Comparison of ENCODE assay signal across 14 cellular contexts in the genomic region with DNA sequence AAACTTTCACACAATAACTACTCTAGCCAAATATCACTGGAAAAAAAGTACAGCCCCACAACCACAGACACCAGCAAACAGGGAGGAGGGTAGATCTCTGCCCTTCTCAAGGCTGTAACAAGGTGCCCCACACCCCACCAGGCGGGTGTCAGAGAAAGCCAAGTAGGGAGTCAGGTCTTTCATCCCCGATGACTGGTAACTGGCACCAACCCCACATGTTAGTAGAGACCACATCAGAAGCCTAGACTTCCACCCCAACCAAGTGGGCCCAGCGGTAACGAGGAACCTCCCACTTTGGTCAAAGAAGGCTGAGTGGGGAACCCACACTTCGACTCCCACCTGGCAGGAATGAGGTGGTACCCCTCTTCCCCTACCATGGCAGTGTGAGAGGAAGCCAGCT. TPM values are rescaled to one million over a fixed set of nuclear protein-coding genes. Genes with fewer than 3 reads are reported as not detected.
DNase-seq lines count a peak whose midpoint lies in the region; ATAC-seq and TF ChIP-seq lines count a peak whose summit lies in the region.
"Had no signal": no experiment of that assay in that cellular context is flagged by ENCODE, and none has a peak within 500 bp of the region (broad histone marks: within the 10 kb centered on the region; RNA-seq: fewer than 3 reads in every experiment).

No MANE protein-coding gene starts in this region.

- peak in 3 of 5 donors; percentile 3 to 11 (median 6) for DNase-seq in CD4-positive, alpha-beta memory T cell
- DNase-seq in activated CD4-positive, alpha-beta T cell treated with anti-CD3 and anti-CD28 coated beads, Interleukin-2, amount 50 U/mL, for 48 hours, result peak; percentile 13 to 16
- peak; percentile 46 for DNase-seq in stimulated activated CD4-positive, alpha-beta T cell treated with anti-CD3 and anti-CD28 coated beads, Interleukin-1b, Interleukin-23, amount 100 ng/mL, for 48 hours
- no peak for DNase-seq in HEK293T (ENCODE audit: extremely low spot score)
- no peak for DNase-seq in AG20443 (ENCODE audit: low spot score)
- DNase-seq in KG1 (lab: John Stamatoyannopoulos, UW), result no peak
- DNase-seq: GF-D8, PC-3, T1000 had no signal

- H3K36me3 Mint-ChIP-seq in CD4-positive, alpha-beta memory T cell, result no peaks in the 10 kb centered on the region
- H3K36me3 Mint-ChIP-seq in activated naive CD4-positive, alpha-beta T cell treated with anti-CD3 and anti-CD28 coated beads, Interleukin-2, amount 50 U/mL, for 24 hours, result peaks cover 4% of the 10 kb centered on the region

- intact Hi-C loops in CD4-positive, alpha-beta memory T cell (cut with micrococcal nuclease), result no loop called here

- no peaks in the 10 kb centered on the region for H3K27me3 Mint-ChIP-seq in CD4-positive, alpha-beta memory T cell
- H3K27me3 Mint-ChIP-seq in activated naive CD4-positive, alpha-beta T cell treated with anti-CD3 and anti-CD28 coated beads, Interleukin-2, amount 50 U/mL, for 24 hours, result no peaks in the 10 kb centered on the region

- no peak overlapping the region for H3K4me3 ChIP-seq in CD4-positive, alpha-beta memory T cell (ENCODE audit: low read length in 2 of 2)
- H3K4me3 ChIP-seq: hepatocyte, lung had no signal

- no peaks in the 10 kb centered on the region for H3K36me3 ChIP-seq in CD4-positive, alpha-beta memory T cell (ENCODE audit: insufficient read depth, low read length)

- CTCF ChIA-PET in CD4-positive, alpha-beta memory T cell (lab: Charles Lee; ENCODE audit: partially characterized antibody), result interaction anchor here (1.6 kb wide), 1 partner anchor 17 kb away, joined by 5 read pairs; the partner anchor contains the start of gene RUFY2
- CTCF ChIA-PET in HEK293T (lab: Yijun Ruan, JAX), result no interaction called here

- peaks cover 5 to 10% (median 8%) of the 10 kb centered on the region in 4 donors for H3K4me1 Mint-ChIP-seq in CD4-positive, alpha-beta memory T cell
- H3K4me1 Mint-ChIP-seq in activated naive CD4-positive, alpha-beta T cell treated with anti-CD3 and anti-CD28 coated beads, Interleukin-2, amount 50 U/mL, for 24 hours, result peaks cover 11% of the 10 kb centered on the region

- peak overlapping the region in 2 of 8 donors; percentile 22 to 61 for H3K4me3 Mint-ChIP-seq in CD4-positive, alpha-beta memory T cell
- H3K4me3 Mint-ChIP-seq in activated naive CD4-positive, alpha-beta T cell treated with anti-CD3 and anti-CD28 coated beads, Interleukin-2, amount 50 U/mL, for 24 hours, result peak overlapping the region; percentile 34

- ATAC-seq in HG03565 (IDR thresholded peaks at IDR 0.05; ENCODE audit: unreplicated experiment), result no peak
- ATAC-seq: PC-3 had no signal

- H3K9me3 ChIP-seq in CD4-positive, alpha-beta memory T cell (ENCODE audit: control insufficient read depth in 1 of 2, low read length in 2 of 2), result no peaks in the 10 kb centered on the region

- H3K9me3 Mint-ChIP-seq in CD4-positive, alpha-beta memory T cell, result no peaks in the 10 kb centered on the region
- no peaks in the 10 kb centered on the region for H3K9me3 Mint-ChIP-seq in activated naive CD4-positive, alpha-beta T cell treated with anti-CD3 and anti-CD28 coated beads, Interleukin-2, amount 50 U/mL, for 24 hours

- no peaks in the 10 kb centered on the region for H3K27me3 ChIP-seq in CD4-positive, alpha-beta memory T cell (ENCODE audit: insufficient read depth, low read length)
- H3K27me3 ChIP-seq: hepatocyte had no signal

- H3K27ac ChIP-seq in CD4-positive, alpha-beta memory T cell (ENCODE audit: low read depth, low read length), result peak overlapping the region; percentile 21
- H3K27ac ChIP-seq: hepatocyte, KMS-11 had no signal

- H3K4me1 ChIP-seq in CD4-positive, alpha-beta memory T cell (ENCODE audit: insufficient read depth, low read length), result peaks cover 8% of the 10 kb centered on the region

- peak overlapping the region in 4 of 7 donors; percentile 5 to 86 (median 78) for H3K27ac Mint-ChIP-seq in CD4-positive, alpha-beta memory T cell
- H3K27ac Mint-ChIP-seq in activated naive CD4-positive, alpha-beta T cell treated with anti-CD3 and anti-CD28 coated beads, Interleukin-2, amount 50 U/mL, for 24 hours, result peak overlapping the region; percentile 62

- POLR2A ChIA-PET in CD4-positive, alpha-beta memory T cell (lab: Charles Lee; ENCODE audit: partially characterized antibody), result no interaction called here
- POLR2A ChIA-PET in HEK293T (lab: Yijun Ruan, JAX), result no interaction called here

TF ChIP-seq in HEK293T, 16 proteins besides CTCF, POLR2A, EP300 and RAD21:
- TF ChIP-seq FOXM1 (IDR thresholded peaks at IDR 0.05; ENCODE audit: borderline replicate concordance) (no peak), L3MBTL2 (conservative IDR thresholded peaks at IDR 0.05) (no peak), LEF1 (IDR thresholded peaks at IDR 0.05; ENCODE audit: borderline replicate concordance) (no peak), SP1 (IDR thresholded peaks at IDR 0.05) (no peak), ZNF384 (IDR thresholded peaks at IDR 0.05) (no peak), CTBP1 (IDR thresholded peaks at IDR 0.05; ENCODE audit: borderline replicate concordance) (no peak), SUZ12 (IDR thresholded peaks at IDR 0.05) (no peak), FOXK2 (IDR thresholded peaks at IDR 0.05) (no peak), ELF4 (IDR thresholded peaks at IDR 0.05) (no peak), HDGF (IDR thresholded peaks at IDR 0.05; ENCODE audit: borderline replicate concordance) (no peak), NFRKB (IDR thresholded peaks at IDR 0.05) (no peak), FOXA1 (IDR thresholded peaks at IDR 0.05) (no peak), ARNT (IDR thresholded peaks at IDR 0.05) (no peak), BHLHE40 (IDR thresholded peaks at IDR 0.05; ENCODE audit: borderline replicate concordance) (no peak), TARDBP (IDR thresholded peaks at IDR 0.05) (no peak)
TF ChIP-seq in HEK293T: peak in this region for 0.

RNA-seq across cellular contexts. Expression of gene RUFY2, which starts 16.4 kb away (rescaled TPM):
- total RNA-seq in CD4-positive, alpha-beta memory T cell, result 10 to 100 TPM; 24.6 to 24.9 TPM
- 1 to 10 TPM; 2.0 to 7.2 TPM for polyA plus RNA-seq in CD4-positive, alpha-beta memory T cell

RNA-seq across cellular contexts. Expression of gene DNA2, which starts 48.3 kb away (rescaled TPM):
- total RNA-seq in CD4-positive, alpha-beta memory T cell, result 1 to 10 TPM; 5.4 to 7.7 TPM
- polyA plus RNA-seq in CD4-positive, alpha-beta memory T cell, result 1 to 10 TPM in 1 of 2 donors, under 1 TPM in 1; 0.36 to 1.2 TPM

Comparison
In these comparisons a context has a peak if more than half of its experiments do, and no peak if none do; other contexts are left out.
1. DNase-seq: peak in CD4-positive, alpha-beta memory T cell (3 of 5), activated CD4-positive, alpha-beta T cell treated with anti-CD3 and anti-CD28 coated beads, Interleukin-2, amount 50 U/mL, for 48 hours (2 of 2) and stimulated activated CD4-positive, alpha-beta T cell treated with anti-CD3 and anti-CD28 coated beads, Interleukin-1b, Interleukin-23, amount 100 ng/mL, for 48 hours (single experiment); none in HEK293T (single experiment), AG20443 (single experiment) and KG1 (single experiment).